1 cellular context compared by ENCODE assay signal in genomic region chr20:46688151-46689081, GRCh38.
TF ChIP-seq lines count a peak whose summit lies in the region.

No MANE protein-coding gene starts in this region.

TF ChIP-seq in K562, 482 proteins besides CTCF, POLR2A, EP300 and RAD21 (continued from another document):
- TF ChIP-seq, protein P1, sequence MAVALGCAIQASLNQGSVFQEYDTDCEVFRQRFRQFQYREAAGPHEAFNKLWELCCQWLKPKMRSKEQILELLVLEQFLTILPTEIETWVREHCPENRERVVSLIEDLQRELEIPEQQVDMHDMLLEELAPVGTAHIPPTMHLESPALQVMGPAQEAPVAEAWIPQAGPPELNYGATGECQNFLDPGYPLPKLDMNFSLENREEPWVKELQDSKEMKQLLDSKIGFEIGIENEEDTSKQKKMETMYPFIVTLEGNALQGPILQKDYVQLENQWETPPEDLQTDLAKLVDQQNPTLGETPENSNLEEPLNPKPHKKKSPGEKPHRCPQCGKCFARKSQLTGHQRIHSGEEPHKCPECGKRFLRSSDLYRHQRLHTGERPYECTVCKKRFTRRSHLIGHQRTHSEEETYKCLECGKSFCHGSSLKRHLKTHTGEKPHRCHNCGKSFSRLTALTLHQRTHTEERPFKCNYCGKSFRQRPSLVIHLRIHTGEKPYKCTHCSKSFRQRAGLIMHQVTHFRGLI (CRISPR knock-in tag; IDR thresholded peaks at IDR 0.05), result no peak
- TF ChIP-seq ZNF57 (CRISPR knock-in tag; IDR thresholded peaks at IDR 0.05) (no peak), SMARCE1 (IDR thresholded peaks at IDR 0.05) (no peak), RBM34 (IDR thresholded peaks at IDR 0.05; ENCODE audit: borderline replicate concordance, insufficient read depth, low read length) (no peak), ZNF3 (CRISPR knock-in tag; IDR thresholded peaks at IDR 0.05) (no peak), ETV1 (tag; conservative IDR thresholded peaks at IDR 0.05; ENCODE audit: low read depth) (no peak), ZNF507 (tag; conservative IDR thresholded peaks at IDR 0.05) (no peak)
